1 cellular context compared by ENCODE assay signal in genomic region chr11:93251922-93252321, GRCh38.
TF ChIP-seq lines count a peak whose summit lies in the region.

No MANE protein-coding gene starts in this region.

TF ChIP-seq in WTC11, 78 proteins besides CTCF, POLR2A, EP300 and RAD21 (continued from another document):
- TF ChIP-seq, protein P1, sequence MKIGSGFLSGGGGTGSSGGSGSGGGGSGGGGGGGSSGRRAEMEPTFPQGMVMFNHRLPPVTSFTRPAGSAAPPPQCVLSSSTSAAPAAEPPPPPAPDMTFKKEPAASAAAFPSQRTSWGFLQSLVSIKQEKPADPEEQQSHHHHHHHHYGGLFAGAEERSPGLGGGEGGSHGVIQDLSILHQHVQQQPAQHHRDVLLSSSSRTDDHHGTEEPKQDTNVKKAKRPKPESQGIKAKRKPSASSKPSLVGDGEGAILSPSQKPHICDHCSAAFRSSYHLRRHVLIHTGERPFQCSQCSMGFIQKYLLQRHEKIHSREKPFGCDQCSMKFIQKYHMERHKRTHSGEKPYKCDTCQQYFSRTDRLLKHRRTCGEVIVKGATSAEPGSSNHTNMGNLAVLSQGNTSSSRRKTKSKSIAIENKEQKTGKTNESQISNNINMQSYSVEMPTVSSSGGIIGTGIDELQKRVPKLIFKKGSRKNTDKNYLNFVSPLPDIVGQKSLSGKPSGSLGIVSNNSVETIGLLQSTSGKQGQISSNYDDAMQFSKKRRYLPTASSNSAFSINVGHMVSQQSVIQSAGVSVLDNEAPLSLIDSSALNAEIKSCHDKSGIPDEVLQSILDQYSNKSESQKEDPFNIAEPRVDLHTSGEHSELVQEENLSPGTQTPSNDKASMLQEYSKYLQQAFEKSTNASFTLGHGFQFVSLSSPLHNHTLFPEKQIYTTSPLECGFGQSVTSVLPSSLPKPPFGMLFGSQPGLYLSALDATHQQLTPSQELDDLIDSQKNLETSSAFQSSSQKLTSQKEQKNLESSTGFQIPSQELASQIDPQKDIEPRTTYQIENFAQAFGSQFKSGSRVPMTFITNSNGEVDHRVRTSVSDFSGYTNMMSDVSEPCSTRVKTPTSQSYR (CRISPR knock-in tag; IDR thresholded peaks at IDR 0.05) = no peak
- no peak for TF ChIP-seq TEAD4 (CRISPR knock-in tag; IDR thresholded peaks at IDR 0.05)
- TF ChIP-seq JAZF1 (CRISPR knock-in tag; IDR thresholded peaks at IDR 0.05) = no peak
- TF ChIP-seq ZNF317 (CRISPR knock-in tag; IDR thresholded peaks at IDR 0.05; ENCODE audit: borderline replicate concordance, low read depth) = no peak
